ENCODE assay signal across 18 cellular contexts in genomic region chr11:88246680-88247079, GRCh38.
DNase-seq lines count a peak whose midpoint lies in the region; TF ChIP-seq lines count a peak whose summit lies in the region.
"Had no signal": no experiment of that assay in that cellular context is flagged by ENCODE, and none has a peak within 500 bp of the region (broad histone marks: within the 10 kb centered on the region; RNA-seq: fewer than 3 reads in every experiment).

No MANE protein-coding gene starts in this region.

- CTCF ChIA-PET in activated CD4-positive, alpha-beta memory T cell treated with anti-CD3 and anti-CD28 coated beads, Interleukin-2, amount 10 ng/mL, durations not matched to agents 7 days and 5 days (lab: Charles Lee) = no interaction called here

- no peak overlapping the region for H3K4me3 ChIP-seq in AG10803 (ENCODE audit: low read length)
- no peak overlapping the region for H3K4me3 ChIP-seq in cardiac fibroblast (replicated peaks in 1 of 2; ENCODE audit: low read depth in 2 of 2, low read length in 2 of 2)
- H3K4me3 ChIP-seq: BLaER1, dorsolateral prefrontal cortex, mucosa of descending colon had no signal

- DNase-seq in AG10803 (ENCODE audit: low read depth) (peak; percentile 92), NCI-H226 (peak; percentile 9), cardiac fibroblast (ENCODE audit: low read depth in 2 of 2) (peak; percentile 92 to 95), kidney glomerular epithelial cell (lab: John Stamatoyannopoulos, UW) (peak; percentile 75), NCI-H187 (lab: John Stamatoyannopoulos, UW) (no peak), KG1 (lab: John Stamatoyannopoulos, UW) (no peak)
- DNase-seq in activated CD4-positive, alpha-beta memory T cell treated with anti-CD3 and anti-CD28 coated beads, Interleukin-2, amount 10 ng/mL, durations not matched to agents 7 days and 5 days = no peak
- no peak for DNase-seq in activated naive CD4-positive, alpha-beta T cell treated with Interleukin-2 at 50 U/mL for 16 hours
- DNase-seq: activated CD4-positive, alpha-beta T cell treated with anti-CD3 and anti-CD28 coated beads, Interleukin-2, amount 10 ng/mL, durations not matched to agents 24 days and 14 days; activated T-cell treated with anti-CD3 and anti-CD28 coated beads, Interleukin-2, amount 50 U/mL, for 1 hour; DMS53; dorsolateral prefrontal cortex; glutamatergic neuron; kidney; mucosa of descending colon; NCI-H2081 had no signal

- H3K9me3 Mint-ChIP-seq in activated CD4-positive, alpha-beta memory T cell treated with anti-CD3 and anti-CD28 coated beads, Interleukin-2, amount 10 ng/mL, durations not matched to agents 7 days and 5 days = peaks cover 3% of the 10 kb centered on the region

- POLR2A ChIA-PET in activated CD4-positive, alpha-beta memory T cell treated with anti-CD3 and anti-CD28 coated beads, Interleukin-2, amount 10 ng/mL, durations not matched to agents 7 days and 5 days (lab: Charles Lee) = interaction anchor here (0.7 kb wide), 1 partner anchor 1287 kb away, joined by 4 read pairs; no protein-coding TSS in a partner anchor

- peaks cover 6% of the 10 kb centered on the region for H3K36me3 Mint-ChIP-seq in activated CD4-positive, alpha-beta memory T cell treated with anti-CD3 and anti-CD28 coated beads, Interleukin-2, amount 10 ng/mL, durations not matched to agents 7 days and 5 days (ENCODE audit: low read depth)

- no peak overlapping the region for H3K27ac Mint-ChIP-seq in activated CD4-positive, alpha-beta memory T cell treated with anti-CD3 and anti-CD28 coated beads, Interleukin-2, amount 10 ng/mL, durations not matched to agents 7 days and 5 days
- H3K27ac Mint-ChIP-seq: activated CD4-positive, alpha-beta T cell treated with anti-CD3 and anti-CD28 coated beads, Interleukin-2, amount 10 ng/mL, durations not matched to agents 24 days and 14 days; T-helper 1 cell treated with Interleukin-12 subunit alpha and Interleukin-12 subunit beta and Interleukin-4 antibody, amounts not matched to agents 30 μg/mL and 1 μg/mL, for 36 hours had no signal

- TF ChIP-seq CTCF in AG10803 (conservative IDR thresholded peaks at IDR 0.05; ENCODE audit: low read length) (no peak), cardiac fibroblast (IDR thresholded peaks at IDR 0.05; ENCODE audit: low read depth, low read length) (no peak)

- no peak overlapping the region for H3K4me3 Mint-ChIP-seq in activated CD4-positive, alpha-beta memory T cell treated with anti-CD3 and anti-CD28 coated beads, Interleukin-2, amount 10 ng/mL, durations not matched to agents 7 days and 5 days
- H3K4me3 Mint-ChIP-seq: activated CD4-positive, alpha-beta T cell treated with anti-CD3 and anti-CD28 coated beads, Interleukin-2, amount 10 ng/mL, durations not matched to agents 24 days and 14 days; T-helper 1 cell treated with Interleukin-12 subunit alpha and Interleukin-12 subunit beta and Interleukin-4 antibody, amounts not matched to agents 30 μg/mL and 1 μg/mL, for 36 hours had no signal

- no peaks in the 10 kb centered on the region for H3K27me3 Mint-ChIP-seq in activated CD4-positive, alpha-beta memory T cell treated with anti-CD3 and anti-CD28 coated beads, Interleukin-2, amount 10 ng/mL, durations not matched to agents 7 days and 5 days
- H3K27me3 Mint-ChIP-seq: activated CD4-positive, alpha-beta T cell treated with anti-CD3 and anti-CD28 coated beads, Interleukin-2, amount 10 ng/mL, durations not matched to agents 24 days and 14 days had no signal

- H3K4me1 Mint-ChIP-seq in activated CD4-positive, alpha-beta memory T cell treated with anti-CD3 and anti-CD28 coated beads, Interleukin-2, amount 10 ng/mL, durations not matched to agents 7 days and 5 days = no peaks in the 10 kb centered on the region
- H3K4me1 Mint-ChIP-seq: activated CD4-positive, alpha-beta T cell treated with anti-CD3 and anti-CD28 coated beads, Interleukin-2, amount 10 ng/mL, durations not matched to agents 24 days and 14 days had no signal

Comparison
In these comparisons a context has a peak if more than half of its experiments do, and no peak if none do; other contexts are left out.
1. DNase-seq: peak in AG10803 (single experiment), NCI-H226 (single experiment), cardiac fibroblast (2 of 2) and kidney glomerular epithelial cell (single experiment); none in activated CD4-positive, alpha-beta memory T cell treated with anti-CD3 and anti-CD28 coated beads, Interleukin-2, amount 10 ng/mL, durations not matched to agents 7 days and 5 days (single experiment), NCI-H187 (0 of 2), KG1 (single experiment) and activated naive CD4-positive, alpha-beta T cell treated with Interleukin-2 at 50 U/mL for 16 hours (single experiment).